1 cellular context compared by ENCODE assay signal in the genomic region with DNA sequence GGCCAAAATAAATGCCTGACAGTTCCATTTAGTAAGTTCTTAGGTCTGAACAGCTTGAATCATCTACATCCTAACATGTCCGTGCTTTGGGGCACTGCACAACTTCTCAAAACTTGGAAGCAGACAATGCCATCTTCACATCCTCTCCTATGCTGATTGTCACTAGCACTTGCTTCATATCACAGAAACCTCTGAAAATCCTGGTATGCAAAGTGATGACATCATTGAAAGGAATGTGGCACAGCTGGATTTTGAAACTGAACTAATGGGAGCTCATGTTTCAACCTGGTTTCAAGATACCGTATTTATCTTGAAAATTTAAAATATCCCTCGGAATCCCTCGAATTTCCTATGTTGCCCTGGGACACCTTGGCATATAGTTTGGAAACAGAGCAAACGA.
TF ChIP-seq lines count a peak whose summit lies in the region.

No MANE protein-coding gene starts in this region.

TF ChIP-seq in IMR-90, 13 proteins besides CTCF, POLR2A, EP300 and RAD21:
- TF ChIP-seq SMC3 (IDR thresholded peaks at IDR 0.05; ENCODE audit: low read depth, low read length) (no peak), CEBPB (IDR thresholded peaks at IDR 0.05; ENCODE audit: low read depth, low read length) (peak; percentile 25; the same call in 1 of the 2 replicates), CHD1 (IDR thresholded peaks at IDR 0.05; ENCODE audit: low read depth, low read length) (no peak), FOS (IDR thresholded peaks at IDR 0.05; ENCODE audit: low read depth, low read length) (no peak)
